In genomic region chr5:150142189-150142788, GRCh38 we compare ENCODE assay signal across 1 cellular context.
TF ChIP-seq lines count a peak whose summit lies in the region.

No MANE protein-coding gene starts in this region.

TF ChIP-seq in GM23338, 12 proteins besides CTCF, POLR2A, EP300 and RAD21 (continued from another document):
- TF ChIP-seq ZNF462 (CRISPR knock-in tag; IDR thresholded peaks at IDR 0.05) (no peak), CREB1 (CRISPR knock-in tag; IDR thresholded peaks at IDR 0.05; ENCODE audit: low read depth) (no peak), EZH2phosphoT487 (IDR thresholded peaks at IDR 0.05; ENCODE audit: unreplicated experiment) (no peak), JUNB (IDR thresholded peaks at IDR 0.05; ENCODE audit: unreplicated experiment) (no peak), REST (IDR thresholded peaks at IDR 0.05; ENCODE audit: unreplicated experiment) (no peak)
